ENCODE assay signal across 22 cellular contexts in the genomic region with DNA sequence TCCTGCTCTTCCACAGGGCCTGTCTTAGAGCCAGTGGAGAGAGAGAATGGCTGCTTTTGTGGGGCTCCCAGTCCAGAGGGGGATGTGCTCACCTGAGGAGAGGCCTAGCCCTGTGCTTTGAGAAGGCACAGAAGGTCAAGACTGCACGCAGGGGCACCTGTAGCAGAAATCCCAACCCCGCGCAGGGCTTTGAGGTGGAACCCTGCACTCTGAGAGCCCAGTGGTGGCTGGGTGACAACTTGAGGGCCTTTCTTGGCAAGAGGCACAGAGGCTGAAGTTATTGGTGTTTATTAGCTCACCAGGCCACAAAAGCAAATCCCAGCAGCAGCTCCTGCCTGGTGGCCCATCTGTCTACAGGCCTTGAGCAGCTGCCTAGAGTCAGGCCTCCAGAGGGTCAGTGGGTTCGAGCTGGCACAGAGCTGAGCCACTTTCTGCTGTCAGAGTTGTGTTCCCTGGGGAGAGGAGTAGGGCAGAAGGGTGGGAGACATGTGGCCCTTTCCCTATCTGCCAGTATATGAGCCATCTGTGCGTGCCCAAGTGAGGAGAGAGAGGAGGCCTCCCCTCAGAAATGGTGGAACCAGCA. TPM values are rescaled to one million over a fixed set of nuclear protein-coding genes. Genes with fewer than 3 reads are reported as not detected.
A peak's percentile ranks its signal among the peaks of the same experiment; 100 is the strongest.
DNase-seq lines count a peak whose midpoint lies in the region; ATAC-seq, FAIRE-seq and TF ChIP-seq lines count a peak whose summit lies in the region.
"Had no signal": no experiment of that assay in that cellular context is flagged by ENCODE, and none has a peak within 500 bp of the region (broad histone marks: within the 10 kb centered on the region; RNA-seq: fewer than 3 reads in every experiment).

No MANE protein-coding gene starts in this region.

- CTCF ChIA-PET in GM12878 (lab: Yijun Ruan, JAX) = no interaction called here

- POLR2A ChIA-PET in GM12878 (lab: Charles Lee) = no interaction called here

- H3K4me1 ChIP-seq in GM12878 (ENCODE audit: control insufficient read depth, insufficient read depth, low read length) (no peaks in the 10 kb centered on the region), skeletal muscle tissue (ENCODE audit: control insufficient read depth in 3 of 3, insufficient read depth in 3 of 3, low read length in 3 of 3) (peaks cover 16 to 22% (median 17%) of the 10 kb centered on the region in 3 donors)
- H3K4me1 ChIP-seq: neural progenitor cell had no signal

- in situ Hi-C loops in GM12878 (cut with MboI) (no loop called here), G401 (cut with HindIII; ENCODE audit: low sequenced_read_pairs) (no loop called here)

- H3K27ac ChIP-seq in GM12878 (ENCODE audit: control insufficient read depth, insufficient read depth) (no peak overlapping the region), skeletal muscle tissue (ENCODE audit: low read depth, low read length) (no peak overlapping the region)
- H3K27ac ChIP-seq: brain microvascular endothelial cell, neural progenitor cell had no signal

- no peak overlapping the region for H3K4me3 Mint-ChIP-seq in activated T-cell treated with anti-CD3 and anti-CD28 coated beads, Interleukin-2, amount 50 U/mL, for 72 hours
- H3K4me3 Mint-ChIP-seq in activated T-cell treated with anti-CD3 and anti-CD28 coated beads, Interleukin-2, amount 50 U/mL, for 4 hours = no peak overlapping the region
- H3K4me3 Mint-ChIP-seq: activated naive CD4-positive, alpha-beta T cell treated with anti-CD3 and anti-CD28 coated beads, Interleukin-2, amount 50 U/mL, for 24 hours; CD8-positive, alpha-beta memory T cell; neural progenitor cell had no signal

- no peak for DNase-seq in activated T-cell treated with anti-CD3 and anti-CD28 coated beads, Interleukin-2, amount 50 U/mL, for 72 hours
- no peak for DNase-seq in activated T-cell treated with anti-CD3 and anti-CD28 coated beads, Interleukin-2, amount 50 U/mL, for 4 hours
- DNase-seq in NCI-H2171 (lab: John Stamatoyannopoulos, UW) (peak; percentile 74), GM12878 (ENCODE audit: low read depth, low spot score) (no peak), G401 (ENCODE audit: low spot score) (no peak), NCI-H226 (no peak), SHP77 (lab: John Stamatoyannopoulos, UW) (no peak)
- DNase-seq: brain microvascular endothelial cell; CD8-positive, alpha-beta memory T cell; cortex of kidney; kidney glomerular epithelial cell; NCI-H1417; SHP77 treated with DMSO at 0.1 percent for 48 hours; stimulated activated naive CD4-positive, alpha-beta T cell had no signal

- RAD21 ChIA-PET in GM12878 (lab: Charles Lee; ENCODE audit: unreplicated experiment) = no interaction called here

- peaks cover 1 to 5% of the 10 kb centered on the region in 2 donors for H3K36me3 Mint-ChIP-seq in activated T-cell treated with anti-CD3 and anti-CD28 coated beads, Interleukin-2, amount 50 U/mL, for 72 hours (ENCODE audit: insufficient read depth in 2 of 2)
- peaks cover 26% of the 10 kb centered on the region for H3K36me3 Mint-ChIP-seq in activated T-cell treated with anti-CD3 and anti-CD28 coated beads, Interleukin-2, amount 50 U/mL, for 4 hours (ENCODE audit: insufficient read depth)
- H3K36me3 Mint-ChIP-seq: activated naive CD4-positive, alpha-beta T cell treated with anti-CD3 and anti-CD28 coated beads, Interleukin-2, amount 50 U/mL, for 24 hours had no signal

- BruUV-seq in GM12878 (replicated peaks; lab: Mats Ljungman, UMichigan) = no TSS peak

- peaks cover 3% of the 10 kb centered on the region for H3K79me2 ChIP-seq in GM12878 (ENCODE audit: control insufficient read depth, insufficient read depth, low read length)

- H3K4me3 ChIP-seq in GM12878 = no peak overlapping the region
- no peak overlapping the region for H3K4me3 ChIP-seq in skeletal muscle tissue (ENCODE audit: low read length in 3 of 3)
- H3K4me3 ChIP-seq: neural progenitor cell had no signal

- no peaks in the 10 kb centered on the region for H4K20me1 ChIP-seq in GM12878 (ENCODE audit: control insufficient read depth, insufficient read depth)

- H3K4me1 Mint-ChIP-seq in activated T-cell treated with anti-CD3 and anti-CD28 coated beads, Interleukin-2, amount 50 U/mL, for 72 hours (ENCODE audit: low read depth) = peaks cover 14% of the 10 kb centered on the region
- H3K4me1 Mint-ChIP-seq in activated T-cell treated with anti-CD3 and anti-CD28 coated beads, Interleukin-2, amount 50 U/mL, for 4 hours (ENCODE audit: low read depth) = peaks cover 3% of the 10 kb centered on the region
- H3K4me1 Mint-ChIP-seq: neural progenitor cell had no signal

- H3K27me3 ChIP-seq in GM12878 (replicated peaks in 1 of 2; ENCODE audit: control insufficient read depth in 2 of 2, insufficient read depth in 2 of 2, low read length in 1 of 2) (no peaks in the 10 kb centered on the region), skeletal muscle tissue (ENCODE audit: control insufficient read depth in 3 of 3, insufficient read depth in 3 of 3, low read length in 3 of 3) (no peaks in the 10 kb centered on the region)
- H3K27me3 ChIP-seq: brain microvascular endothelial cell, neural progenitor cell had no signal

- no peak for TF ChIP-seq RAD21 in GM12878 (IDR thresholded peaks at IDR 0.05; ENCODE audit: insufficient read depth, low read depth, low read length)

- H3K4me2 ChIP-seq in GM12878 (ENCODE audit: control insufficient read depth, insufficient read depth) = no peak overlapping the region
- H3K4me2 ChIP-seq: neural progenitor cell had no signal

- WGBS in GM12878 (ENCODE audit: insufficient coverage, insufficient replicate concordance, low lambda C conversion rate, missing lambda C conversion rate) = 77% methylated on average over 5 of the region's 5 CpGs

- SMC1A ChIA-PET in GM12878 (lab: Charles Lee; ENCODE audit: uncharacterized antibody, unreplicated experiment) = interaction anchor here (1.0 kb wide), 1 partner anchor 10 kb away, joined by 3 read pairs; no protein-coding TSS in a partner anchor

- intact Hi-C loops in GM12878 (cut with micrococcal nuclease; ENCODE audit: unreplicated experiment) = no loop called here

- no peak overlapping the region for H3K9ac ChIP-seq in GM12878 (ENCODE audit: control insufficient read depth, insufficient read depth, low read length)
- H3K9ac ChIP-seq in skeletal muscle tissue (ENCODE audit: low read depth in 1 of 3, low read length in 3 of 3) = peak overlapping the region in 2 of 3 donors; percentile 20 to 35
- H3K9ac ChIP-seq: neural progenitor cell had no signal

- no peak for FAIRE-seq in GM12878 (lab: Jason Lieb, UNC)
- FAIRE-seq: GM18507, HTR-8/SVneo had no signal

- H3K9me3 ChIP-seq in GM12878 (replicated peaks; ENCODE audit: control insufficient read depth, insufficient read depth, low read length) (no peaks in the 10 kb centered on the region), skeletal muscle tissue (ENCODE audit: control insufficient read depth in 3 of 3, low read length in 3 of 3) (no peaks in the 10 kb centered on the region)

- H2AFZ ChIP-seq in GM12878 (ENCODE audit: control insufficient read depth, low read depth, low read length) = no peak overlapping the region
- H2AFZ ChIP-seq: neural progenitor cell had no signal

- H3K27me3 Mint-ChIP-seq in activated T-cell treated with anti-CD3 and anti-CD28 coated beads, Interleukin-2, amount 50 U/mL, for 72 hours (ENCODE audit: low read depth) = no peaks in the 10 kb centered on the region
- H3K27me3 Mint-ChIP-seq in activated T-cell treated with anti-CD3 and anti-CD28 coated beads, Interleukin-2, amount 50 U/mL, for 4 hours (ENCODE audit: low read depth) = no peaks in the 10 kb centered on the region
- H3K27me3 Mint-ChIP-seq: activated naive CD4-positive, alpha-beta T cell treated with anti-CD3 and anti-CD28 coated beads, Interleukin-2, amount 50 U/mL, for 24 hours; CD8-positive, alpha-beta memory T cell had no signal

- H3K9me3 Mint-ChIP-seq in activated T-cell treated with anti-CD3 and anti-CD28 coated beads, Interleukin-2, amount 50 U/mL, for 72 hours = no peaks in the 10 kb centered on the region
- no peaks in the 10 kb centered on the region for H3K9me3 Mint-ChIP-seq in activated T-cell treated with anti-CD3 and anti-CD28 coated beads, Interleukin-2, amount 50 U/mL, for 4 hours
- H3K9me3 Mint-ChIP-seq: activated naive CD4-positive, alpha-beta T cell treated with anti-CD3 and anti-CD28 coated beads, Interleukin-2, amount 50 U/mL, for 24 hours; CD8-positive, alpha-beta memory T cell; neural progenitor cell had no signal

- no peak for TF ChIP-seq EP300 in GM12878 (IDR thresholded peaks at IDR 0.05; ENCODE audit: borderline replicate concordance in 1 of 2, control insufficient read depth in 1 of 2, low read depth in 2 of 2, low read length in 2 of 2)

- no peak for TF ChIP-seq CTCF in GM12878 (IDR thresholded peaks at IDR 0.05 in 2 of 3, conservative IDR thresholded peaks at IDR 0.05 in 1 of 3; ENCODE audit: control insufficient read depth in 2 of 3, extremely low read depth in 1 of 3, insufficient read depth in 1 of 3, low read depth in 3 of 3, low read length in 3 of 3)

- H3K36me3 ChIP-seq in GM12878 (ENCODE audit: control insufficient read depth in 2 of 2, insufficient read depth in 2 of 2, low read length in 1 of 2) (peaks cover 34 to 38% of the 10 kb centered on the region in 2 experiments), skeletal muscle tissue (ENCODE audit: control insufficient read depth in 3 of 3, insufficient read depth in 3 of 3, low read length in 3 of 3) (peaks cover 23 to 31% (median 24%) of the 10 kb centered on the region in 3 donors)
- H3K36me3 ChIP-seq: neural progenitor cell had no signal

- TF ChIP-seq POLR2A in GM12878 (IDR thresholded peaks at IDR 0.05; ENCODE audit: low read depth, low read length) = 0 out of 2 replicates have a peak, but pooled peaks have one; percentile 49

- ATAC-seq in activated T-cell treated with anti-CD3 and anti-CD28 coated beads, Interleukin-2, amount 50 U/mL, for 72 hours (replicated peaks in 1 of 2) = no peak
- ATAC-seq in activated T-cell treated with anti-CD3 and anti-CD28 coated beads, Interleukin-2, amount 50 U/mL, for 4 hours = no peak
- no peak; the same call in 2 of the 3 replicates for ATAC-seq in GM12878

- H3K27ac Mint-ChIP-seq in activated T-cell treated with anti-CD3 and anti-CD28 coated beads, Interleukin-2, amount 50 U/mL, for 72 hours = peak overlapping the region; percentile 24
- H3K27ac Mint-ChIP-seq: activated naive CD4-positive, alpha-beta T cell treated with anti-CD3 and anti-CD28 coated beads, Interleukin-2, amount 50 U/mL, for 24 hours; neural progenitor cell had no signal

RNA-seq across cellular contexts. Expression of gene SZRD1, which starts 31.4 kb away (rescaled TPM):
- 100 to 1,000 TPM; 145 to 151 TPM for total RNA-seq in activated T-cell treated with anti-CD3 and anti-CD28 coated beads, Interleukin-2, amount 50 U/mL, for 72 hours
- total RNA-seq in activated T-cell treated with anti-CD3 and anti-CD28 coated beads, Interleukin-2, amount 50 U/mL, for 4 hours = 100 to 1,000 TPM; 194 to 215 (median 212) TPM
- 30.7 and 31.8 TPM in 2 replicates for total RNA-seq in GM12878 (2013; cell fraction: nucleolus; rRNA removed)
- total RNA-seq in GM12878 (2014; rRNA removed) = 110 and 114 TPM in 2 replicates
- 95.7 and 99.0 TPM in 2 replicates for total RNA-seq in GM12878 (2014; rRNA removed; fragmentation: Illumina TruSeq; extraction: Trizol)
- total RNA-seq in GM12878 (2021) = 207 and 213 TPM in 2 replicates
- polyA plus RNA-seq in GM12878 (2011; ENCODE audit: low read depth) = 69.2 TPM
- 93.8 and 132 TPM in 2 replicates for polyA plus RNA-seq in GM12878 (2011; rRNA removed)
- 229 and 233 TPM in 2 replicates for polyA plus RNA-seq in GM12878 (2011; cell fraction: cytosol; rRNA removed)
- 92.8 and 95.5 TPM in 2 replicates for polyA plus RNA-seq in GM12878 (2011; cell fraction: nucleus; rRNA removed)
- polyA plus RNA-seq in GM12878 (2012) = 98.4 and 98.9 TPM in 2 replicates
- polyA plus RNA-seq in GM12878 (2014; fragmentation: Illumina TruSeq; extraction: Trizol) = 77.8 and 158 TPM in 2 replicates
- 10 to 100 TPM in 1 of 2 experiments, 1 to 10 TPM in 1; 5.6 to 14.7 TPM for polyA plus RNA-seq in GM12878 (2014; fragmentation: Nextera tagmentation; extraction: Ambion mirVana)
- 157 and 182 TPM in 2 replicates for polyA plus RNA-seq in GM12878 (2014; rRNA removed)
- polyA plus RNA-seq in GM12878 (2016; fragmentation: Nextera tagmentation; extraction: Ambion mirVana) = 100 to 1,000 TPM; 106 to 113 TPM
- 70.2 and 111 TPM in 2 replicates for polyA minus RNA-seq in GM12878 (2011; rRNA and poly(A)+ RNA removed)
- polyA minus RNA-seq in GM12878 (2011; cell fraction: cytosol; rRNA and poly(A)+ RNA removed) = 55.7 and 58.5 TPM in 2 replicates
- 15.0 and 24.8 TPM in 2 replicates for polyA minus RNA-seq in GM12878 (2011; cell fraction: nucleus; rRNA and poly(A)+ RNA removed)
- total RNA-seq in skeletal muscle tissue = 13.0 TPM
- total RNA-seq in G401 (2014; rRNA removed; shearing (Covaris generic)) = 77.8 and 109 TPM in 2 replicates

RNA-seq across cellular contexts. Expression of gene SPATA21, which starts 38.8 kb away (rescaled TPM):
- not detected for total RNA-seq in activated T-cell treated with anti-CD3 and anti-CD28 coated beads, Interleukin-2, amount 50 U/mL, for 72 hours
- total RNA-seq in activated T-cell treated with anti-CD3 and anti-CD28 coated beads, Interleukin-2, amount 50 U/mL, for 4 hours = not detected
- not detected in 2 replicates for total RNA-seq in GM12878 (2013; cell fraction: nucleolus; rRNA removed)
- total RNA-seq in GM12878 (2014; rRNA removed) = 0.28 and 0.33 TPM in 2 replicates
- total RNA-seq in GM12878 (2014; rRNA removed; fragmentation: Illumina TruSeq; extraction: Trizol) = not detected in 2 replicates
- 0.05 TPM in 2 replicates for total RNA-seq in GM12878 (2021)
- not detected for polyA plus RNA-seq in GM12878 (2011; ENCODE audit: low read depth)
- 0.14 and 0.57 TPM in 2 replicates for polyA plus RNA-seq in GM12878 (2011; rRNA removed)
- polyA plus RNA-seq in GM12878 (2011; cell fraction: cytosol; rRNA removed) = 0.42 and 0.45 TPM in 2 replicates
- polyA plus RNA-seq in GM12878 (2011; cell fraction: nucleus; rRNA removed) = 2.0 and 2.6 TPM in 2 replicates
- polyA plus RNA-seq in GM12878 (2012) = 0.07 TPM in 1 of 2 replicates, not detected in the other
- polyA plus RNA-seq in GM12878 (2014; fragmentation: Illumina TruSeq; extraction: Trizol) = 0.09 and 0.33 TPM in 2 replicates
- 1 to 10 TPM in 1 of 2 experiments, under 1 TPM in 1; 0.24 to 1.1 TPM for polyA plus RNA-seq in GM12878 (2014; fragmentation: Nextera tagmentation; extraction: Ambion mirVana)
- 0.03 and 0.09 TPM in 2 replicates for polyA plus RNA-seq in GM12878 (2014; rRNA removed)
- polyA plus RNA-seq in GM12878 (2016; fragmentation: Nextera tagmentation; extraction: Ambion mirVana) = under 1 TPM; 0.19 to 0.60 TPM
- polyA minus RNA-seq in GM12878 (2011; rRNA and poly(A)+ RNA removed) = 0.07 and 0.15 TPM in 2 replicates
- polyA minus RNA-seq in GM12878 (2011; cell fraction: cytosol; rRNA and poly(A)+ RNA removed) = not detected in 2 replicates
- polyA minus RNA-seq in GM12878 (2011; cell fraction: nucleus; rRNA and poly(A)+ RNA removed) = 0.24 TPM in 1 of 2 replicates, not detected in the other
- total RNA-seq in skeletal muscle tissue = not detected
- not detected in 2 replicates for total RNA-seq in G401 (2014; rRNA removed; shearing (Covaris generic))
- total RNA-seq: CD8-positive, alpha-beta memory T cell; mesenteric fat pad; T-helper 1 cell treated with Interleukin-12 subunit alpha and Interleukin-12 subunit beta and Interleukin-4 antibody, amounts not matched to agents 30 ng/mL and 1 ng/mL, for 36 hours; ureter had no signal
- polyA plus RNA-seq: CD8-positive, alpha-beta memory T cell had no signal

RNA-seq across cellular contexts. Expression of gene NECAP2, which starts 42.1 kb away (rescaled TPM):
- 10 to 100 TPM; 80.4 to 84.5 TPM for total RNA-seq in activated T-cell treated with anti-CD3 and anti-CD28 coated beads, Interleukin-2, amount 50 U/mL, for 72 hours
- 10 to 100 TPM; 63.5 to 71.6 (median 64.8) TPM for total RNA-seq in activated T-cell treated with anti-CD3 and anti-CD28 coated beads, Interleukin-2, amount 50 U/mL, for 4 hours
- 90.9 and 92.9 TPM in 2 replicates for total RNA-seq in GM12878 (2013; cell fraction: nucleolus; rRNA removed)
- total RNA-seq in GM12878 (2014; rRNA removed) = 76.6 and 76.9 TPM in 2 replicates
- total RNA-seq in GM12878 (2014; rRNA removed; fragmentation: Illumina TruSeq; extraction: Trizol) = 53.1 and 56.2 TPM in 2 replicates
- 51.3 and 55.4 TPM in 2 replicates for total RNA-seq in GM12878 (2021)
- polyA plus RNA-seq in GM12878 (2011; ENCODE audit: low read depth) = 34.9 TPM
- 78.9 and 98.0 TPM in 2 replicates for polyA plus RNA-seq in GM12878 (2011; rRNA removed)
- 113 and 116 TPM in 2 replicates for polyA plus RNA-seq in GM12878 (2011; cell fraction: cytosol; rRNA removed)
- polyA plus RNA-seq in GM12878 (2011; cell fraction: nucleus; rRNA removed) = 88.8 and 94.5 TPM in 2 replicates
- 63.5 and 63.9 TPM in 2 replicates for polyA plus RNA-seq in GM12878 (2012)
- 52.1 and 54.9 TPM in 2 replicates for polyA plus RNA-seq in GM12878 (2014; fragmentation: Illumina TruSeq; extraction: Trizol)
- polyA plus RNA-seq in GM12878 (2014; fragmentation: Nextera tagmentation; extraction: Ambion mirVana) = 10 to 100 TPM; 16.3 to 21.1 TPM
- 62.7 and 69.3 TPM in 2 replicates for polyA plus RNA-seq in GM12878 (2014; rRNA removed)
- polyA plus RNA-seq in GM12878 (2016; fragmentation: Nextera tagmentation; extraction: Ambion mirVana) = 10 to 100 TPM; 58.7 to 59.2 TPM
- 61.8 and 105 TPM in 2 replicates for polyA minus RNA-seq in GM12878 (2011; rRNA and poly(A)+ RNA removed)
- 24.5 and 33.2 TPM in 2 replicates for polyA minus RNA-seq in GM12878 (2011; cell fraction: cytosol; rRNA and poly(A)+ RNA removed)
- polyA minus RNA-seq in GM12878 (2011; cell fraction: nucleus; rRNA and poly(A)+ RNA removed) = 42.2 and 50.8 TPM in 2 replicates
- total RNA-seq in skeletal muscle tissue = 40.2 TPM
- 81.4 and 107 TPM in 2 replicates for total RNA-seq in G401 (2014; rRNA removed; shearing (Covaris generic))

RNA-seq across cellular contexts. Expression of gene FBXO42, which starts 46.2 kb away (rescaled TPM):
- total RNA-seq in activated T-cell treated with anti-CD3 and anti-CD28 coated beads, Interleukin-2, amount 50 U/mL, for 72 hours = 10 to 100 TPM; 18.2 to 23.7 TPM
- 10 to 100 TPM; 12.4 to 14.3 (median 13.4) TPM for total RNA-seq in activated T-cell treated with anti-CD3 and anti-CD28 coated beads, Interleukin-2, amount 50 U/mL, for 4 hours
- total RNA-seq in GM12878 (2013; cell fraction: nucleolus; rRNA removed) = 65.2 and 68.2 TPM in 2 replicates
- total RNA-seq in GM12878 (2014; rRNA removed) = 11.6 and 13.2 TPM in 2 replicates
- total RNA-seq in GM12878 (2014; rRNA removed; fragmentation: Illumina TruSeq; extraction: Trizol) = 9.9 and 10.5 TPM in 2 replicates
- total RNA-seq in GM12878 (2021) = 13.2 and 15.5 TPM in 2 replicates
- polyA plus RNA-seq in GM12878 (2011; ENCODE audit: low read depth) = 7.5 TPM
- polyA plus RNA-seq in GM12878 (2011; rRNA removed) = 16.1 and 23.8 TPM in 2 replicates
- 24.7 and 31.1 TPM in 2 replicates for polyA plus RNA-seq in GM12878 (2011; cell fraction: cytosol; rRNA removed)
- polyA plus RNA-seq in GM12878 (2011; cell fraction: nucleus; rRNA removed) = 33.4 and 48.5 TPM in 2 replicates
- 10.0 and 16.2 TPM in 2 replicates for polyA plus RNA-seq in GM12878 (2012)
- 10.2 and 15.0 TPM in 2 replicates for polyA plus RNA-seq in GM12878 (2014; fragmentation: Illumina TruSeq; extraction: Trizol)
- 1 to 10 TPM; 6.1 to 6.2 TPM for polyA plus RNA-seq in GM12878 (2014; fragmentation: Nextera tagmentation; extraction: Ambion mirVana)
- polyA plus RNA-seq in GM12878 (2014; rRNA removed) = 16.8 and 17.0 TPM in 2 replicates
- 10 to 100 TPM; 16.8 to 19.0 TPM for polyA plus RNA-seq in GM12878 (2016; fragmentation: Nextera tagmentation; extraction: Ambion mirVana)
- 30.0 and 30.9 TPM in 2 replicates for polyA minus RNA-seq in GM12878 (2011; rRNA and poly(A)+ RNA removed)
- polyA minus RNA-seq in GM12878 (2011; cell fraction: cytosol; rRNA and poly(A)+ RNA removed) = 6.1 and 9.3 TPM in 2 replicates
- polyA minus RNA-seq in GM12878 (2011; cell fraction: nucleus; rRNA and poly(A)+ RNA removed) = 12.5 and 17.8 TPM in 2 replicates
- total RNA-seq in skeletal muscle tissue = 12.0 TPM
- 19.7 and 28.2 TPM in 2 replicates for total RNA-seq in G401 (2014; rRNA removed; shearing (Covaris generic))
